9 cellular contexts compared by ENCODE assay signal in genomic region chr3:19149388-19149787, GRCh38. TPM values are rescaled to one million over a fixed set of nuclear protein-coding genes. Genes with fewer than 3 reads are reported as not detected.
DNase-seq lines count a peak whose midpoint lies in the region; ATAC-seq and TF ChIP-seq lines count a peak whose summit lies in the region.
"Had no signal": no experiment of that assay in that cellular context is flagged by ENCODE, and none has a peak within 500 bp of the region (broad histone marks: within the 10 kb centered on the region; RNA-seq: fewer than 3 reads in every experiment).

No MANE protein-coding gene starts in this region.

- H3K36me3 ChIP-seq in endodermal cell (ENCODE audit: control insufficient read depth, insufficient read depth, low read length) (no peaks in the 10 kb centered on the region), parathyroid adenoma (ENCODE audit: control insufficient read depth, insufficient read depth, low read length) (no peaks in the 10 kb centered on the region)
- H3K36me3 ChIP-seq: BLaER1 treated with 17β-estradiol and CSF1 and Interleukin-3, amounts not matched to agents 10 nM and 100 nM had no signal

- H2AFZ ChIP-seq in parathyroid adenoma = peak overlapping the region; percentile 97

- WGBS in endodermal cell (ENCODE audit: insufficient coverage in 1 of 2, insufficient read length in 1 of 2), 2 experiments = 0 to 1% methylated on average over 6 of the region's 6 CpGs

- H3K4me1 ChIP-seq in endodermal cell (ENCODE audit: control insufficient read depth, insufficient read depth, low read length) = peaks cover 8% of the 10 kb centered on the region
- peaks cover 2% of the 10 kb centered on the region for H3K4me1 ChIP-seq in parathyroid adenoma

- peak overlapping the region; percentile 91 for H3K4me3 Mint-ChIP-seq in endodermal cell

- H3K79me2 ChIP-seq in parathyroid adenoma = no peaks in the 10 kb centered on the region

- H3K36me3 Mint-ChIP-seq in endodermal cell (ENCODE audit: low read depth) = no peaks in the 10 kb centered on the region

- peaks cover 4% of the 10 kb centered on the region for H3K9me3 ChIP-seq in endodermal cell (ENCODE audit: control insufficient read depth, low read length)
- H3K9me3 ChIP-seq in parathyroid adenoma (ENCODE audit: control insufficient read depth, low read length) = no peaks in the 10 kb centered on the region

- H3K27me3 ChIP-seq in endodermal cell (ENCODE audit: control insufficient read depth, insufficient read depth, low read length, poor library complexity, severe bottlenecking) (no peaks in the 10 kb centered on the region), parathyroid adenoma (ENCODE audit: control insufficient read depth, insufficient read depth, low read length) (no peaks in the 10 kb centered on the region)

- H3K9ac ChIP-seq in endodermal cell (ENCODE audit: extremely low read depth, low read length, poor library complexity, severe bottlenecking) = peak overlapping the region; percentile 65
- H3K9ac ChIP-seq in parathyroid adenoma = no peak overlapping the region
- H3K9ac ChIP-seq: BLaER1 treated with 17β-estradiol and CSF1 and Interleukin-3, amounts not matched to agents 10 nM and 100 nM had no signal

- DNase-seq in NCI-H82 (lab: John Stamatoyannopoulos, UW) = peak; percentile 0
- DNase-seq in NCI-H82 treated with DMSO at 0.1 percent for 48 hours (lab: John Stamatoyannopoulos, UW; ENCODE audit: unreplicated experiment) = no peak
- peak; percentile 10 for DNase-seq in NCI-H748 (lab: John Stamatoyannopoulos, UW; ENCODE audit: unreplicated experiment)
- DNase-seq in endodermal cell = peak; percentile 86
- no peak for DNase-seq in NCI-H187 (lab: John Stamatoyannopoulos, UW)
- no peak for DNase-seq in COR-L47 (lab: John Stamatoyannopoulos, UW)

- no peak for ATAC-seq in HG03460 (IDR thresholded peaks at IDR 0.05; ENCODE audit: unreplicated experiment)

- H3K9me3 Mint-ChIP-seq in endodermal cell = no peaks in the 10 kb centered on the region

- no peak overlapping the region for H3K4me2 ChIP-seq in parathyroid adenoma (ENCODE audit: low read length)

- no peak overlapping the region for H3K27ac Mint-ChIP-seq in endodermal cell

- H3K27ac ChIP-seq in endodermal cell (ENCODE audit: low read depth, low read length) (no peak overlapping the region), parathyroid adenoma (peak overlapping the region; percentile 88)
- H3K27ac ChIP-seq: BLaER1 treated with 17β-estradiol and CSF1 and Interleukin-3, amounts not matched to agents 10 nM and 100 nM had no signal

- TF ChIP-seq CTCF in endodermal cell (conservative IDR thresholded peaks at IDR 0.05) (no peak), parathyroid adenoma (IDR thresholded peaks at IDR 0.05) (no peak)

- H3K4me1 Mint-ChIP-seq in endodermal cell = peaks cover 16% of the 10 kb centered on the region

- H3K4me3 ChIP-seq in endodermal cell (ENCODE audit: low read length) (peak overlapping the region; percentile 92), parathyroid adenoma (ENCODE audit: low read depth, low read length) (no peak overlapping the region)

- H3K27me3 Mint-ChIP-seq in endodermal cell (ENCODE audit: insufficient read depth) = no peaks in the 10 kb centered on the region

RNA-seq across cellular contexts. Expression of gene KCNH8, which starts 1.1 kb away (rescaled TPM):
- 10 to 100 TPM; 12.0 to 15.0 TPM for total RNA-seq in endodermal cell
- 8.1 TPM for polyA plus RNA-seq in endodermal cell (2013, experiment 1 of 2)
- 7.6 TPM for polyA plus RNA-seq in endodermal cell (2013, experiment 2 of 2)

Comparison
In these comparisons a context has a peak if more than half of its experiments do, and no peak if none do; other contexts are left out.
1. DNase-seq: peak in NCI-H82 (single experiment), NCI-H748 (single experiment) and endodermal cell (single experiment); none in NCI-H82 treated with DMSO at 0.1 percent for 48 hours (single experiment), NCI-H187 (0 of 2) and COR-L47 (single experiment).